Comparison of ENCODE assay signal across 8 cellular contexts in the genomic region with DNA sequence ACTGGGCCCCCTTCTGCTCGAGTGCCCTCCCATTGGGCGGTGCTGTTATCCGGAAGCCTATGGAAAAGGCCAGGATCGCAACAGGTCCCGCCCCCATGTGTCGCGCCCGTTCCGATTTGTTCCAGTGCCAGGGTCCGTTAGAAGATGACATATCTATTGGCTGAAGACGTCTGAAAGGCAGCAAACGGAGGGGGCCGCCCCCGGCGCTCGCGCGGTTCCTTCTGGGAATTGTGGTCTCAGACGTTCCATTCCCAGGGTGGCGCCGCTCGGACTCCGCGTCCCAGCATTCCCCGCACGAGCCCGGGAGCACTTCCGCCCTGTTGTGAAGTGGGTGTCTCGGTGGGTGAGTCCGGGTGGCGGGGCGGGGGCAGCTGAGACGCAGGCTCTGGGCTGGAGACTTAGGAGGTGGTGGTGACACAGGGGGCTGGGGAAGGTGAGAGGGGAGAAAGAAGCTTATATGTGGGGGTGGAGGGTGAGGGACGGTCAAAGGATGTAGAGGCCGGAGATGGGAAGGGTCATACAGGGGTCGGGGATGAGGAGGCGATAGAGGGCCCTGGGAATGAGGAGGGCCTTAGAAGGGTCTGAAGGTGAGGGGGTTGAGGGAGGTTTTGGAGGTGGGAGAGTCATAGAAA. TPM values are rescaled to one million over a fixed set of nuclear protein-coding genes. Genes with fewer than 3 reads are reported as not detected.
DNase-seq lines count a peak whose midpoint lies in the region; ATAC-seq and TF ChIP-seq lines count a peak whose summit lies in the region.

A gene (plus strand): TSS at position 297 of the 632 bp plus-strand sequence. CDS start 6,644 bp downstream, outside the sequence.

- ATAC-seq in GM23338, result peak; percentile 94
- peak; percentile 97 for ATAC-seq in activated T-helper 17 cell treated with anti-CD3 and anti-CD28 coated beads, Interleukin-2, amount 50 U/mL, for 72 hours (replicated peaks)
- peak; percentile 96 for ATAC-seq in naive thymus-derived CD4-positive, alpha-beta T cell
- peak; percentile 98 for ATAC-seq in stimulated activated memory B cell treated with anti-CD40 and anti-IgM and Interleukin-4, amounts not matched to agents 10 μg/mL and 1 μg/mL and 100 μg/mL, for 72 hours

- peaks cover 31% of the 10 kb centered on the region for H3K4me1 ChIP-seq in DOHH2 (ENCODE audit: control insufficient read depth, low read length)
- peaks cover 7% of the 10 kb centered on the region; the same call in 1 of the 2 replicates for H3K4me1 ChIP-seq in GM23338 (ENCODE audit: insufficient read depth)
- H3K4me1 ChIP-seq in naive thymus-derived CD4-positive, alpha-beta T cell (ENCODE audit: control insufficient read depth in 2 of 2, insufficient read depth in 2 of 2, low read length in 2 of 2), result peaks cover 11 to 14% of the 10 kb centered on the region in 2 donors

- no peaks in the 10 kb centered on the region for H3K9me3 Mint-ChIP-seq in GM23338
- H3K9me3 Mint-ChIP-seq in activated T-helper 17 cell treated with anti-CD3 and anti-CD28 coated beads, Interleukin-2, amount 50 U/mL, for 72 hours, result no peaks in the 10 kb centered on the region
- H3K9me3 Mint-ChIP-seq in naive thymus-derived CD4-positive, alpha-beta T cell, result no peaks in the 10 kb centered on the region
- no peaks in the 10 kb centered on the region for H3K9me3 Mint-ChIP-seq in stimulated activated memory B cell treated with anti-CD40 and anti-IgM and Interleukin-4, amounts not matched to agents 10 μg/mL and 1 μg/mL and 100 μg/mL, for 72 hours

- H3K4me1 Mint-ChIP-seq in GM23338, result peaks cover 21% of the 10 kb centered on the region
- peaks cover 25% of the 10 kb centered on the region for H3K4me1 Mint-ChIP-seq in activated T-helper 17 cell treated with anti-CD3 and anti-CD28 coated beads, Interleukin-2, amount 50 U/mL, for 72 hours
- peaks cover 20 to 39% (median 30%) of the 10 kb centered on the region in 7 donors for H3K4me1 Mint-ChIP-seq in naive thymus-derived CD4-positive, alpha-beta T cell
- peaks cover 26% of the 10 kb centered on the region for H3K4me1 Mint-ChIP-seq in stimulated activated memory B cell treated with anti-CD40 and anti-IgM and Interleukin-4, amounts not matched to agents 10 μg/mL and 1 μg/mL and 100 μg/mL, for 72 hours

- H3K27me3 Mint-ChIP-seq in GM23338 (ENCODE audit: insufficient read depth, low read depth, poor library complexity), result peaks cover 7% of the 10 kb centered on the region
- no peaks in the 10 kb centered on the region for H3K27me3 Mint-ChIP-seq in activated T-helper 17 cell treated with anti-CD3 and anti-CD28 coated beads, Interleukin-2, amount 50 U/mL, for 72 hours
- no peaks in the 10 kb centered on the region for H3K27me3 Mint-ChIP-seq in naive thymus-derived CD4-positive, alpha-beta T cell
- H3K27me3 Mint-ChIP-seq in stimulated activated memory B cell treated with anti-CD40 and anti-IgM and Interleukin-4, amounts not matched to agents 10 μg/mL and 1 μg/mL and 100 μg/mL, for 72 hours, result no peaks in the 10 kb centered on the region

- CTCF ChIA-PET in naive thymus-derived CD4-positive, alpha-beta T cell (lab: Charles Lee), result interaction anchor here (0.9 to 1.6 kb wide), 5 partner anchors 9 to 376 kb away, joined by 3 to 5 read pairs (median 4); no protein-coding TSS in a partner anchor

- H3K36me3 ChIP-seq in DOHH2 (ENCODE audit: control insufficient read depth, low read length) (no peaks in the 10 kb centered on the region), GM23338 (ENCODE audit: insufficient read depth) (no peaks in the 10 kb centered on the region)
- H3K36me3 ChIP-seq in naive thymus-derived CD4-positive, alpha-beta T cell (ENCODE audit: control insufficient read depth in 2 of 3, insufficient read depth in 3 of 3, low read length in 3 of 3), result no peaks in the 10 kb centered on the region

- H3F3A ChIP-seq in DOHH2 (ENCODE audit: control insufficient read depth, insufficient read depth) (0 out of 2 replicates have a peak, but pooled peaks cover 4% of the 10 kb centered on the region), GM23338 (replicated peaks; ENCODE audit: low read depth) (no peaks in the 10 kb centered on the region)

- TF ChIP-seq CTCF in DOHH2 (IDR thresholded peaks at IDR 0.05; ENCODE audit: low read depth, low read length, poor library complexity, severe bottlenecking), result no peak
- TF ChIP-seq CTCF in GM23338 (conservative IDR thresholded peaks at IDR 0.05; ENCODE audit: low read depth in 2 of 2), result no peak
- no peak for TF ChIP-seq CTCF in fibroblast of mammary gland (conservative IDR thresholded peaks at IDR 0.05; ENCODE audit: control insufficient read depth, insufficient read depth, low read depth, low read length)

- POLR2A ChIA-PET in naive thymus-derived CD4-positive, alpha-beta T cell (lab: Charles Lee), result interaction anchor here (1.0 kb wide), 1 partner anchor 821 kb away, joined by 3 read pairs; a partner anchor contains a TSS

- H3K79me2 ChIP-seq in DOHH2 (ENCODE audit: control insufficient read depth, low read length) (peaks cover 16% of the 10 kb centered on the region), GM23338 (replicated peaks; ENCODE audit: insufficient read depth) (no peaks in the 10 kb centered on the region)

- H3K4me3 ChIP-seq in DOHH2 (ENCODE audit: low read length), result peak within 1 kb of the TSS; percentile 90
- H3K4me3 ChIP-seq in GM23338, result peak within 1 kb of the TSS; percentile 62
- peak within 1 kb of the TSS; percentile 87 for H3K4me3 ChIP-seq in fibroblast of mammary gland (ENCODE audit: control insufficient read depth, low read depth, low read length)
- peak within 1 kb of the TSS; percentile 47 for H3K4me3 ChIP-seq in naive thymus-derived CD4-positive, alpha-beta T cell (ENCODE audit: low read length)

- intact Hi-C loops in naive thymus-derived CD4-positive, alpha-beta T cell (cut with micrococcal nuclease), result loop anchor here (1.0 to 5.0 kb wide), 7 partner anchors 41 to 345 kb away; a partner anchor contains a TSS

- peak within 1 kb of the TSS; percentile 61 for H2AFZ ChIP-seq in GM23338

- H3K27ac ChIP-seq in DOHH2 (ENCODE audit: low read depth, low read length) (no peak within 1 kb of the TSS), GM23338 (ENCODE audit: low read depth) (no peak within 1 kb of the TSS)
- H3K27ac ChIP-seq in naive thymus-derived CD4-positive, alpha-beta T cell (ENCODE audit: low read depth, low read length), result peak within 1 kb of the TSS; percentile 60

- no peaks in the 10 kb centered on the region; the same call in 2 of the 3 replicates for H3K36me3 Mint-ChIP-seq in GM23338 (ENCODE audit: low read depth)
- H3K36me3 Mint-ChIP-seq in activated T-helper 17 cell treated with anti-CD3 and anti-CD28 coated beads, Interleukin-2, amount 50 U/mL, for 72 hours (ENCODE audit: low read depth), result no peaks in the 10 kb centered on the region
- no peaks in the 10 kb centered on the region for H3K36me3 Mint-ChIP-seq in naive thymus-derived CD4-positive, alpha-beta T cell
- no peaks in the 10 kb centered on the region for H3K36me3 Mint-ChIP-seq in stimulated activated memory B cell treated with anti-CD40 and anti-IgM and Interleukin-4, amounts not matched to agents 10 μg/mL and 1 μg/mL and 100 μg/mL, for 72 hours

- peak within 1 kb of the TSS; percentile 82 for H3K4me2 ChIP-seq in DOHH2 (ENCODE audit: low read length)
- peak within 1 kb of the TSS; percentile 81 for H3K4me2 ChIP-seq in GM23338

- no peaks in the 10 kb centered on the region for H3K9me3 ChIP-seq in DOHH2 (ENCODE audit: control insufficient read depth, insufficient read depth, low read length)
- H3K9me3 ChIP-seq in naive thymus-derived CD4-positive, alpha-beta T cell (ENCODE audit: control insufficient read depth in 2 of 3, low read length in 3 of 3), result no peaks in the 10 kb centered on the region

- H3K9me2 ChIP-seq in DOHH2 (replicated peaks; ENCODE audit: control insufficient read depth, low read length), result no peaks in the 10 kb centered on the region
- no peaks in the 10 kb centered on the region for H3K9me2 ChIP-seq in GM23338 (ENCODE audit: insufficient read depth)

- DNase-seq in GM23338 (ENCODE audit: low spot score) (peak; percentile 98), Kasumi-1 (lab: John Stamatoyannopoulos, UW) (peak; percentile 99), RPMI7951 (ENCODE audit: low read depth) (peak; percentile 99), fibroblast of mammary gland (ENCODE audit: low read depth) (peak; percentile 97)
- DNase-seq in naive thymus-derived CD4-positive, alpha-beta T cell, result peak; percentile 58 to 82 (median 79)

- H4K20me1 ChIP-seq in DOHH2 (ENCODE audit: control insufficient read depth, insufficient read depth, low read depth, low read length) (no peaks in the 10 kb centered on the region), GM23338 (replicated peaks; ENCODE audit: insufficient read depth) (peaks cover 6% of the 10 kb centered on the region)

- H3K27me3 ChIP-seq in DOHH2 (ENCODE audit: control insufficient read depth, low read length), result no peaks in the 10 kb centered on the region
- H3K27me3 ChIP-seq in GM23338 (ENCODE audit: insufficient read depth), result no peaks in the 10 kb centered on the region
- no peaks in the 10 kb centered on the region for H3K27me3 ChIP-seq in naive thymus-derived CD4-positive, alpha-beta T cell (ENCODE audit: control insufficient read depth in 2 of 2, insufficient read depth in 2 of 2, low read length in 2 of 2)

- no peak within 1 kb of the TSS for H3K27ac Mint-ChIP-seq in GM23338
- H3K27ac Mint-ChIP-seq in activated T-helper 17 cell treated with anti-CD3 and anti-CD28 coated beads, Interleukin-2, amount 50 U/mL, for 72 hours, result peak within 1 kb of the TSS; percentile 83
- peak within 1 kb of the TSS; percentile 37 to 95 (median 76) for H3K27ac Mint-ChIP-seq in naive thymus-derived CD4-positive, alpha-beta T cell
- H3K27ac Mint-ChIP-seq in stimulated activated memory B cell treated with anti-CD40 and anti-IgM and Interleukin-4, amounts not matched to agents 10 μg/mL and 1 μg/mL and 100 μg/mL, for 72 hours, result peak within 1 kb of the TSS; percentile 83

- H3K4me3 Mint-ChIP-seq in GM23338, result peak within 1 kb of the TSS; percentile 82
- H3K4me3 Mint-ChIP-seq in activated T-helper 17 cell treated with anti-CD3 and anti-CD28 coated beads, Interleukin-2, amount 50 U/mL, for 72 hours, result peak within 1 kb of the TSS; percentile 86
- H3K4me3 Mint-ChIP-seq in naive thymus-derived CD4-positive, alpha-beta T cell, result peak within 1 kb of the TSS; percentile 84 to 98 (median 92)
- H3K4me3 Mint-ChIP-seq in stimulated activated memory B cell treated with anti-CD40 and anti-IgM and Interleukin-4, amounts not matched to agents 10 μg/mL and 1 μg/mL and 100 μg/mL, for 72 hours, result peak within 1 kb of the TSS; percentile 80

TF ChIP-seq in GM23338, 12 proteins besides CTCF, POLR2A, EP300 and RAD21 (continues in another document):
- TF ChIP-seq POLR2AphosphoS5 (IDR thresholded peaks at IDR 0.05; ENCODE audit: low read depth), result peak; percentile 75

RNA-seq across cellular contexts. Expression of the gene that starts here (rescaled TPM):
- total RNA-seq in GM23338 (2014; rRNA removed; shearing (Covaris generic)), result 3.9 and 4.9 TPM in 2 replicates
- 0.91 and 0.97 TPM in 2 replicates for polyA plus RNA-seq in GM23338 (2016; fragmentation: Nextera tagmentation; extraction: Ambion mirVana)
- 5.5 and 5.6 TPM in 2 replicates for total RNA-seq in RPMI7951 (2014; rRNA removed; shearing (Covaris generic))
- total RNA-seq in activated T-helper 17 cell treated with anti-CD3 and anti-CD28 coated beads, Interleukin-2, amount 50 U/mL, for 72 hours, result 1 to 10 TPM; 4.1 to 5.8 TPM
- 1 to 10 TPM in 4 of 5 experiments, under 1 TPM in 1; 0.77 to 3.0 (median 2.6) TPM for total RNA-seq in naive thymus-derived CD4-positive, alpha-beta T cell
- polyA plus RNA-seq in naive thymus-derived CD4-positive, alpha-beta T cell, result 1 to 10 TPM in 1 of 2 donors, under 1 TPM in 1; 0.84 to 1.2 TPM
